In the genomic region with DNA sequence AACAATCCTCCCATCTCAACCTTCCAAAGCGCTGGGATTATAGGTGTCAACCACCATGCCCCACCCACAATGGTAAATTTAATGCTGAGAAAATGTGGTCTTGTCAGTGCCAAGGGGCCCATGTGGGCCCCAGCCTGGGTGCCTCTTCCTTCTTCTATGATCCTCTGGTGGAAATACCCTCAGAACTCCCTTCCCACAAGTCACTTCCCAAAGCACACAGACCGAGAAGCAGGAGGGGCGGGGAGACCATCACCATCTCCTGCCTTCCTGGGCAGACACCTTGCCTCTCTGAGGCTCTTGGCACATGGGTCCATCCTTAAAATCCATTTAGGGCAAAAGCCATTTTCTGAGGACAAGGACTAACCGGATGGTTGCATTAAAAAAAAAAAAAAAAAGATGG, we compare ENCODE assay signal across 14 cellular contexts. TPM values are rescaled to one million over a fixed set of nuclear protein-coding genes. Genes with fewer than 3 reads are reported as not detected.
DNase-seq lines count a peak whose midpoint lies in the region; ATAC-seq and TF ChIP-seq lines count a peak whose summit lies in the region.
"Had no signal": no experiment of that assay in that cellular context is flagged by ENCODE, and none has a peak within 500 bp of the region (broad histone marks: within the 10 kb centered on the region; RNA-seq: fewer than 3 reads in every experiment).

No MANE protein-coding gene starts in this region.

- intact Hi-C loops in CD4-positive, alpha-beta memory T cell (cut with micrococcal nuclease) = no loop called here
- intact Hi-C loops in activated CD8-positive, alpha-beta T cell treated with anti-CD3 and anti-CD28 coated beads for 36 hours (cut with micrococcal nuclease) = no loop called here
- intact Hi-C loops in lower lobe of right lung (cut with DNase I) = loop anchor here (10.0 kb wide), 1 partner anchor 129 kb away; no protein-coding TSS in a partner anchor

- H3K9ac ChIP-seq in BLaER1 = 0 out of 2 replicates have a peak overlapping the region, but pooled peaks have one; percentile 77

- H3K9me3 Mint-ChIP-seq in CD4-positive, alpha-beta memory T cell = no peaks in the 10 kb centered on the region
- H3K9me3 Mint-ChIP-seq in activated CD8-positive, alpha-beta T cell treated with anti-CD3 and anti-CD28 coated beads for 36 hours = no peaks in the 10 kb centered on the region

- H3K4me3 Mint-ChIP-seq in CD4-positive, alpha-beta memory T cell = peak overlapping the region in 7 of 8 donors; percentile 39 to 80 (median 62)
- peak overlapping the region; percentile 61 for H3K4me3 Mint-ChIP-seq in activated CD8-positive, alpha-beta T cell treated with anti-CD3 and anti-CD28 coated beads for 36 hours

- H4K20me1 ChIP-seq in BLaER1 = peaks cover 58% of the 10 kb centered on the region

- H3K4me1 ChIP-seq in BLaER1 (peaks cover 99% of the 10 kb centered on the region), lower lobe of right lung (peaks cover 26% of the 10 kb centered on the region)
- peaks cover 90% of the 10 kb centered on the region for H3K4me1 ChIP-seq in CD4-positive, alpha-beta memory T cell (ENCODE audit: insufficient read depth, low read length)

- H3K4me2 ChIP-seq in BLaER1 = peak overlapping the region; percentile 96

- peaks cover 16 to 30% of the 10 kb centered on the region in 2 donors for H3K36me3 Mint-ChIP-seq in CD4-positive, alpha-beta memory T cell
- peaks cover 10% of the 10 kb centered on the region for H3K36me3 Mint-ChIP-seq in activated CD8-positive, alpha-beta T cell treated with anti-CD3 and anti-CD28 coated beads for 36 hours (ENCODE audit: low read depth)

- H3K4me1 Mint-ChIP-seq in CD4-positive, alpha-beta memory T cell = peaks cover 55 to 92% (median 81%) of the 10 kb centered on the region in 4 donors
- H3K4me1 Mint-ChIP-seq in activated CD8-positive, alpha-beta T cell treated with anti-CD3 and anti-CD28 coated beads for 36 hours (ENCODE audit: low read depth) = peaks cover 91% of the 10 kb centered on the region

- TF ChIP-seq CTCF in activated CD8-positive, alpha-beta T cell treated with anti-CD3 and anti-CD28 coated beads for 36 hours (IDR thresholded peaks at IDR 0.05) = no peak
- TF ChIP-seq CTCF in lower lobe of right lung (IDR thresholded peaks at IDR 0.05) = no peak

- CTCF ChIA-PET in CD4-positive, alpha-beta memory T cell (lab: Charles Lee; ENCODE audit: partially characterized antibody) = interaction anchor here (1.4 to 12.0 kb wide), 5 partner anchors 10 to 125 kb away, joined by 3 to 430 read pairs (median 4); no protein-coding TSS in a partner anchor
- CTCF ChIA-PET in activated CD8-positive, alpha-beta T cell treated with anti-CD3 and anti-CD28 coated beads for 36 hours (lab: Charles Lee) = interaction anchor here (0.7 to 12.7 kb wide), 6 partner anchors 8 to 264 kb away, joined by 3 to 256 read pairs (median 22); no protein-coding TSS in a partner anchor

- peak overlapping the region; percentile 80 to 97 (median 93) for H3K27ac Mint-ChIP-seq in CD4-positive, alpha-beta memory T cell
- H3K27ac Mint-ChIP-seq in activated CD8-positive, alpha-beta T cell treated with anti-CD3 and anti-CD28 coated beads for 36 hours = peak overlapping the region; percentile 94

- H3K36me3 ChIP-seq in BLaER1 = peaks cover 12% of the 10 kb centered on the region
- peaks cover 9% of the 10 kb centered on the region for H3K36me3 ChIP-seq in CD4-positive, alpha-beta memory T cell (ENCODE audit: insufficient read depth, low read length)
- no peaks in the 10 kb centered on the region for H3K36me3 ChIP-seq in lower lobe of right lung
- H3K36me3 ChIP-seq: heart right ventricle, right lobe of liver had no signal

- no peak overlapping the region for H3K4me3 ChIP-seq in BLaER1
- no peak overlapping the region for H3K4me3 ChIP-seq in CD4-positive, alpha-beta memory T cell (ENCODE audit: low read length in 2 of 2)
- no peak overlapping the region for H3K4me3 ChIP-seq in lower lobe of right lung
- H3K4me3 ChIP-seq: heart right ventricle, right lobe of liver had no signal

- no peak for DNase-seq in CD4-positive, alpha-beta memory T cell
- DNase-seq in activated CD8-positive, alpha-beta T cell treated with anti-CD3 and anti-CD28 coated beads for 36 hours = no peak
- DNase-seq in lower lobe of right lung (peak; percentile 15), SIG-M5 treated with dmso at 0.1 percent for 504 hours (lab: John Stamatoyannopoulos, UW; ENCODE audit: unreplicated experiment) (no peak)
- DNase-seq: activated gamma-delta T cell, DMS53, heart right ventricle, NCI-H1694, right lobe of liver, T1000 had no signal

- no peak for ATAC-seq in activated CD8-positive, alpha-beta T cell treated with anti-CD3 and anti-CD28 coated beads for 36 hours
- ATAC-seq in lower lobe of right lung = no peak
- no peak for ATAC-seq in HG02759 (IDR thresholded peaks at IDR 0.05; ENCODE audit: unreplicated experiment)
- no peak for ATAC-seq in activated CD4-positive, CD25-positive, alpha-beta regulatory T cell treated with anti-CD3 and anti-CD28 coated beads, Interleukin-2, amount 50 U/mL, for 24 hours
- ATAC-seq: heart right ventricle, right lobe of liver, Right ventricle myocardium inferior had no signal

- POLR2A ChIA-PET in CD4-positive, alpha-beta memory T cell (lab: Charles Lee; ENCODE audit: partially characterized antibody) = interaction anchor here (1.3 to 11.5 kb wide), 3 partner anchors 12 to 127 kb away, joined by 3 to 449 read pairs (median 9); no protein-coding TSS in a partner anchor
- POLR2A ChIA-PET in activated CD8-positive, alpha-beta T cell treated with anti-CD3 and anti-CD28 coated beads for 36 hours (lab: Charles Lee) = interaction anchor here (0.6 to 10.0 kb wide), 5 partner anchors 10 to 191 kb away, joined by 3 to 90 read pairs (median 3); no protein-coding TSS in a partner anchor

- H3K27me3 ChIP-seq in BLaER1 (no peaks in the 10 kb centered on the region), lower lobe of right lung (ENCODE audit: low read depth) (no peaks in the 10 kb centered on the region)
- no peaks in the 10 kb centered on the region for H3K27me3 ChIP-seq in CD4-positive, alpha-beta memory T cell (ENCODE audit: insufficient read depth, low read length)
- H3K27me3 ChIP-seq: heart right ventricle, right lobe of liver had no signal

- H3K9me3 ChIP-seq in BLaER1 (no peaks in the 10 kb centered on the region), lower lobe of right lung (no peaks in the 10 kb centered on the region)
- H3K9me3 ChIP-seq in CD4-positive, alpha-beta memory T cell (ENCODE audit: control insufficient read depth in 1 of 2, low read length in 2 of 2) = no peaks in the 10 kb centered on the region
- H3K9me3 ChIP-seq: heart right ventricle, right lobe of liver had no signal

- H3K27ac ChIP-seq in BLaER1 (0 out of 2 replicates have a peak overlapping the region, but pooled peaks have one; percentile 66), lower lobe of right lung (no peak overlapping the region)
- peak overlapping the region; percentile 25 for H3K27ac ChIP-seq in CD4-positive, alpha-beta memory T cell (ENCODE audit: low read depth, low read length)
- H3K27ac ChIP-seq: heart right ventricle, right lobe of liver had no signal

- no peaks in the 10 kb centered on the region for H3K27me3 Mint-ChIP-seq in CD4-positive, alpha-beta memory T cell
- no peaks in the 10 kb centered on the region for H3K27me3 Mint-ChIP-seq in activated CD8-positive, alpha-beta T cell treated with anti-CD3 and anti-CD28 coated beads for 36 hours

RNA-seq across cellular contexts. Expression of gene NOL4L, which starts 59.0 kb away (rescaled TPM):
- total RNA-seq in CD4-positive, alpha-beta memory T cell = 10 to 100 TPM; 71.0 to 74.2 TPM
- polyA plus RNA-seq in CD4-positive, alpha-beta memory T cell = 10 to 100 TPM in 1 of 2 donors, 1 to 10 TPM in 1; 7.0 to 23.9 TPM
- 10 to 100 TPM; 23.3 to 23.9 TPM for total RNA-seq in activated CD8-positive, alpha-beta T cell treated with anti-CD3 and anti-CD28 coated beads for 36 hours
- 14.3 TPM for total RNA-seq in lower lobe of right lung
